9 cellular contexts compared by ENCODE assay signal in genomic region chr2:43218221-43218549, GRCh38. TPM values are rescaled to one million over a fixed set of nuclear protein-coding genes. Genes with fewer than 3 reads are reported as not detected.
DNase-seq lines count a peak whose midpoint lies in the region; ATAC-seq and TF ChIP-seq lines count a peak whose summit lies in the region.
"Had no signal": no experiment of that assay in that cellular context is flagged by ENCODE, and none has a peak within 500 bp of the region (broad histone marks: within the 10 kb centered on the region; RNA-seq: fewer than 3 reads in every experiment).

No MANE protein-coding gene starts in this region.

- H3K27me3 ChIP-seq in SK-N-SH (ENCODE audit: insufficient read depth) (no peaks in the 10 kb centered on the region), liver (ENCODE audit: control insufficient read depth in 4 of 4, insufficient read depth in 4 of 4, low read length in 3 of 4) (no peaks in the 10 kb centered on the region), suprapubic skin (no peaks in the 10 kb centered on the region)

- in situ Hi-C loops in astrocyte of the spinal cord (cut with HindIII; ENCODE audit: low sequenced_read_pairs) = no loop called here

- no peaks in the 10 kb centered on the region for H3K9me2 ChIP-seq in SK-N-SH

- H3F3A ChIP-seq in SK-N-SH (replicated peaks; ENCODE audit: insufficient read depth) = peaks cover 36% of the 10 kb centered on the region

- H3K4me3 ChIP-seq in SK-N-SH (ENCODE audit: low read depth in 2 of 2, low read length in 1 of 2) = no peak overlapping the region
- H3K4me3 ChIP-seq in astrocyte of the spinal cord (ENCODE audit: low read depth, low read length) = no peak overlapping the region
- no peak overlapping the region for H3K4me3 ChIP-seq in liver (ENCODE audit: low read depth in 1 of 3, low read length in 3 of 3)
- H3K4me3 ChIP-seq in suprapubic skin = peak overlapping the region; percentile 90

- H3K4me1 ChIP-seq in SK-N-SH (ENCODE audit: control insufficient read depth in 1 of 2, insufficient read depth in 2 of 2, low read depth in 1 of 2, low read length in 1 of 2) (peaks cover 46 to 58% of the 10 kb centered on the region in 2 experiments; a peak in 3 of 4 replicates), liver (ENCODE audit: control insufficient read depth in 4 of 4, insufficient read depth in 4 of 4, low read length in 3 of 4) (peaks cover 12 to 53% (median 39%) of the 10 kb centered on the region in 4 donors), suprapubic skin (peaks cover 58% of the 10 kb centered on the region)

- peaks cover 30% of the 10 kb centered on the region for H3K79me2 ChIP-seq in SK-N-SH (ENCODE audit: insufficient read depth)

- 78% methylated on average over 9 of the region's 9 CpGs for WGBS in SK-N-SH (ENCODE audit: low lambda C conversion rate)
- WGBS in liver = 58% methylated on average over 9 of the region's 9 CpGs
- WGBS in suprapubic skin = 20% methylated on average over 9 of the region's 9 CpGs

- CTCF ChIA-PET in SK-N-SH (lab: Yijun Ruan, JAX) = interaction anchor here (1.2 to 16.3 kb wide), 7 partner anchors 9 to 272 kb away, joined by 3 to 299 read pairs (median 7); no protein-coding TSS in a partner anchor

- no peak overlapping the region for H2AFZ ChIP-seq in SK-N-SH (ENCODE audit: low read depth)

- ATAC-seq in SK-N-SH treated with all-trans-retinoic acid at 6 μM for 48 hours = no peak

- H3K9me3 ChIP-seq in SK-N-SH = no peaks in the 10 kb centered on the region
- no peaks in the 10 kb centered on the region for H3K9me3 ChIP-seq in liver (ENCODE audit: control insufficient read depth in 4 of 4, low read length in 3 of 4)
- no peaks in the 10 kb centered on the region for H3K9me3 ChIP-seq in suprapubic skin

- H3K9ac ChIP-seq in SK-N-SH = peak overlapping the region; percentile 9; the same call in 1 of the 2 replicates
- H3K9ac ChIP-seq in liver (ENCODE audit: low read depth in 1 of 2, low read length in 2 of 2) = peak overlapping the region; percentile 42 to 79

- peak overlapping the region; percentile 83; the same call in 1 of the 2 replicates for H3K4me2 ChIP-seq in SK-N-SH

- TF ChIP-seq RAD21 in SK-N-SH (IDR thresholded peaks at IDR 0.05; ENCODE audit: low read length) (no peak), liver (IDR thresholded peaks at IDR 0.05) (no peak)

- POLR2A ChIA-PET in SK-N-SH (lab: Yijun Ruan, JAX) = interaction anchor here (0.6 kb wide), 1 partner anchor 52 kb away, joined by 3 read pairs; no protein-coding TSS in a partner anchor

- peaks cover 11 to 12% of the 10 kb centered on the region in 2 experiments for H3K36me3 ChIP-seq in SK-N-SH (replicated peaks in 1 of 2; ENCODE audit: control insufficient read depth in 1 of 2, insufficient read depth in 2 of 2, low read length in 1 of 2)
- H3K36me3 ChIP-seq in liver (ENCODE audit: control insufficient read depth in 4 of 4, insufficient read depth in 3 of 4, low read depth in 1 of 4, low read length in 3 of 4) = peaks cover 0 to 3% (median 0%) of the 10 kb centered on the region in 4 donors
- H3K36me3 ChIP-seq in suprapubic skin = peaks cover 6% of the 10 kb centered on the region

- H4K20me1 ChIP-seq in SK-N-SH (ENCODE audit: insufficient read depth) = peaks cover 6% of the 10 kb centered on the region; the same call in 1 of the 2 replicates

- no peak for TF ChIP-seq CTCF in SK-N-SH (IDR thresholded peaks at IDR 0.05)
- TF ChIP-seq CTCF in astrocyte of the spinal cord (IDR thresholded peaks at IDR 0.05; ENCODE audit: low read depth, low read length) = no peak
- no peak for TF ChIP-seq CTCF in liver (IDR thresholded peaks at IDR 0.05; ENCODE audit: low read depth, low read length, missing input control)
- no peak for TF ChIP-seq CTCF in suprapubic skin (IDR thresholded peaks at IDR 0.05)

- H3K27ac ChIP-seq in SK-N-SH (ENCODE audit: low read depth in 2 of 2, low read length in 1 of 2) (peak overlapping the region; percentile 94 to 95), liver (ENCODE audit: low read depth in 1 of 2, low read length in 2 of 2) (peak overlapping the region; percentile 76 to 89), suprapubic skin (peak overlapping the region; percentile 97)

- no peak for TF ChIP-seq EP300 in SK-N-SH (IDR thresholded peaks at IDR 0.05; ENCODE audit: borderline replicate concordance in 1 of 2, low read depth in 1 of 2, low read length in 1 of 2)
- TF ChIP-seq EP300 in suprapubic skin (IDR thresholded peaks at IDR 0.05) = no peak

- no peak for TF ChIP-seq POLR2A in suprapubic skin (IDR thresholded peaks at IDR 0.05)

- no peak for DNase-seq in SK-N-SH
- peak; percentile 55 for DNase-seq in astrocyte of the spinal cord (ENCODE audit: low read depth, low spot score)
- no peak for DNase-seq in suprapubic skin (ENCODE audit: low spot score in 2 of 2)
- no peak for DNase-seq in C1 segment of cervical spinal cord (lab: John Stamatoyannopoulos, UW)
- DNase-seq in hippocampal formation (lab: John Stamatoyannopoulos, UW) = no peak
- no peak for DNase-seq in activated CD4-positive, alpha-beta T cell treated with anti-CD3 and anti-CD28 coated beads, Interleukin-2, amount 50 U/mL, for 1 hour
- DNase-seq: 8988T had no signal

TF ChIP-seq in SK-N-SH, 30 proteins besides CTCF, POLR2A, EP300 and RAD21:
- TF ChIP-seq TAF1 (IDR thresholded peaks at IDR 0.05; ENCODE audit: borderline replicate concordance, low read depth, low read length) = no peak
- TF ChIP-seq NFIC (IDR thresholded peaks at IDR 0.05; ENCODE audit: borderline replicate concordance) = no peak
- no peak for TF ChIP-seq FOXM1 (IDR thresholded peaks at IDR 0.05; ENCODE audit: low read depth)
- no peak for TF ChIP-seq POLR2AphosphoS5 (IDR thresholded peaks at IDR 0.05; ENCODE audit: low read depth, low read length)
- no peak for TF ChIP-seq RXRA (IDR thresholded peaks at IDR 0.05; ENCODE audit: borderline replicate concordance, low read depth)
- no peak for TF ChIP-seq SMC3 (IDR thresholded peaks at IDR 0.05; ENCODE audit: low read depth, low read length)
- no peak for TF ChIP-seq MXI1 (IDR thresholded peaks at IDR 0.05; ENCODE audit: low read depth, low read length)

TF ChIP-seq in SK-N-SH treated with all-trans-retinoic acid at 6 μM for 48 hours, 23 proteins besides CTCF, POLR2A, EP300 and RAD21:
- no peak for TF ChIP-seq PATZ1 (CRISPR knock-in tag; IDR thresholded peaks at IDR 0.05; ENCODE audit: borderline replicate concordance)
- no peak for TF ChIP-seq GLIS3 (CRISPR knock-in tag; IDR thresholded peaks at IDR 0.05)
- TF ChIP-seq BACH2 (CRISPR knock-in tag; IDR thresholded peaks at IDR 0.05; ENCODE audit: borderline replicate concordance) = no peak

TF ChIP-seq in liver, 16 proteins besides CTCF, POLR2A, EP300 and RAD21 (continues in another document):
- TF ChIP-seq HNF4A (conservative IDR thresholded peaks at IDR 0.05) (no peak), ZBTB33 (IDR thresholded peaks at IDR 0.05) (no peak), HNF4G (IDR thresholded peaks at IDR 0.05) (no peak), ATF3 (IDR thresholded peaks at IDR 0.05) (no peak), EGR1 (IDR thresholded peaks at IDR 0.05; ENCODE audit: low read depth in 2 of 2) (no peak), JUND (IDR thresholded peaks at IDR 0.05) (no peak), FOXA1 (IDR thresholded peaks at IDR 0.05) (no peak), RXRA (IDR thresholded peaks at IDR 0.05) (no peak), REST (IDR thresholded peaks at IDR 0.05) (peak; percentile 35), NR2F2 (IDR thresholded peaks at IDR 0.05) (no peak)

RNA-seq across cellular contexts. Expression of gene ZFP36L2, which starts 8.2 kb away (rescaled TPM):
- polyA plus RNA-seq in SK-N-SH (2012; rRNA removed) (12.5 and 18.4 TPM in 2 replicates), liver (10 to 100 TPM; 18.1 to 26.8 TPM)
- 22.0 and 22.2 TPM in 2 replicates for polyA plus RNA-seq in SK-N-SH (2012; cell fraction: cytosol; rRNA removed)
- 24.1 and 24.2 TPM in 2 replicates for polyA plus RNA-seq in SK-N-SH (2012; cell fraction: nucleus; rRNA removed)
- total RNA-seq in liver (10 to 100 TPM; 10.3 to 19.7 TPM), suprapubic skin (100 to 1,000 TPM; 198 to 238 (median 223) TPM)

Comparison
In these comparisons a context has a peak if more than half of its experiments do, and no peak if none do; other contexts are left out.
1. RNA of gene ZFP36L2, which starts 8.2 kb away (total RNA-seq): 198 to 238 TPM in suprapubic skin; 10.3 to 19.7 TPM in liver; every median in the first group is over 4 times any median in the second.
2. Peak in every context shown above with its lines, with median percentiles within 50 percentile points of each other: H3K27ac ChIP-seq.